Comparison of ENCODE assay signal across 2 cellular contexts in the genomic region with DNA sequence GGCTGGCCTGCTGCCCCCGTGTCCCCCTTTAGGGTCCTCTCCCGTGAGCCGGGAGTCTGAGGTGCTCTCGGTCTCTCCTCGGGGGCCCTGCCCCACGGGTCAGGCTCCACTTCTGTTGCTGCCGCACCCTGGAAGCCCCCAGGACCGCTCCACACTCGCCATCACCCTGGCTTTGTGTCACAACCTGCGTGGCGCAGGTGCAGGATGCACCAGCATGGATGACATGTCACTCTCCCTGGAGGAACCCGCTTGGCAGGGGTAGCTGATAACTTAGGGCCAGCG.
TF ChIP-seq lines count a peak whose summit lies in the region.

No MANE protein-coding gene starts in this region.

TF ChIP-seq in HepG2, 621 proteins besides CTCF, POLR2A, EP300 and RAD21:
- TF ChIP-seq ATF7-NPFF (CRISPR knock-in tag; IDR thresholded peaks at IDR 0.05; ENCODE audit: low read depth): no peak
- TF ChIP-seq ZNF549 (CRISPR knock-in tag; IDR thresholded peaks at IDR 0.05): no peak

TF ChIP-seq in H1, 55 proteins besides CTCF, POLR2A, EP300 and RAD21:
- no peak for TF ChIP-seq EZH2 (IDR thresholded peaks at IDR 0.05; ENCODE audit: low read depth, low read length, severe bottlenecking)
- no peak for TF ChIP-seq GABPA (IDR thresholded peaks at IDR 0.05; ENCODE audit: borderline replicate concordance, insufficient read depth, low read length)
- TF ChIP-seq SIN3A (conservative IDR thresholded peaks at IDR 0.05 in 1 of 2, IDR thresholded peaks at IDR 0.05 in 1 of 2; ENCODE audit: low read depth in 1 of 2, low read length in 2 of 2): no peak
- no peak for TF ChIP-seq SIRT6 (IDR thresholded peaks at IDR 0.05; ENCODE audit: low read length)
- TF ChIP-seq, protein P1, sequence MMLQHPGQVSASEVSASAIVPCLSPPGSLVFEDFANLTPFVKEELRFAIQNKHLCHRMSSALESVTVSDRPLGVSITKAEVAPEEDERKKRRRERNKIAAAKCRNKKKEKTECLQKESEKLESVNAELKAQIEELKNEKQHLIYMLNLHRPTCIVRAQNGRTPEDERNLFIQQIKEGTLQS (IDR thresholded peaks at IDR 0.05; ENCODE audit: insufficient read depth, low read depth, low read length): no peak
- TF ChIP-seq, protein P2, sequence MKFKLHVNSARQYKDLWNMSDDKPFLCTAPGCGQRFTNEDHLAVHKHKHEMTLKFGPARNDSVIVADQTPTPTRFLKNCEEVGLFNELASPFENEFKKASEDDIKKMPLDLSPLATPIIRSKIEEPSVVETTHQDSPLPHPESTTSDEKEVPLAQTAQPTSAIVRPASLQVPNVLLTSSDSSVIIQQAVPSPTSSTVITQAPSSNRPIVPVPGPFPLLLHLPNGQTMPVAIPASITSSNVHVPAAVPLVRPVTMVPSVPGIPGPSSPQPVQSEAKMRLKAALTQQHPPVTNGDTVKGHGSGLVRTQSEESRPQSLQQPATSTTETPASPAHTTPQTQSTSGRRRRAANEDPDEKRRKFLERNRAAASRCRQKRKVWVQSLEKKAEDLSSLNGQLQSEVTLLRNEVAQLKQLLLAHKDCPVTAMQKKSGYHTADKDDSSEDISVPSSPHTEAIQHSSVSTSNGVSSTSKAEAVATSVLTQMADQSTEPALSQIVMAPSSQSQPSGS (IDR thresholded peaks at IDR 0.05; ENCODE audit: low read length): no peak
- no peak for TF ChIP-seq PHF8 (conservative IDR thresholded peaks at IDR 0.05; ENCODE audit: low read depth, low read length)
- no peak for TF ChIP-seq SRF (IDR thresholded peaks at IDR 0.05; ENCODE audit: low read depth, low read length)
- TF ChIP-seq CBX8 (IDR thresholded peaks at IDR 0.05; ENCODE audit: borderline replicate concordance, low read depth, low read length): no peak
- no peak for TF ChIP-seq HDAC6 (IDR thresholded peaks at IDR 0.05; ENCODE audit: low read depth, low read length)
- TF ChIP-seq BCL11A (IDR thresholded peaks at IDR 0.05; ENCODE audit: low read depth in 2 of 2, low read length in 2 of 2): no peak
- TF ChIP-seq GTF2F1 (IDR thresholded peaks at IDR 0.05; ENCODE audit: borderline replicate concordance, low read depth, low read length): no peak
- no peak for TF ChIP-seq JUND (IDR thresholded peaks at IDR 0.05; ENCODE audit: low read length)
- no peak for TF ChIP-seq TAF7 (optimal IDR thresholded peaks at IDR 0.05; ENCODE audit: borderline replicate concordance, low read depth, low read length)
